Comparison of ENCODE assay signal across 8 cellular contexts in genomic region chr10:74344306-74344705, GRCh38.
"Had no signal": no experiment of that assay in that cellular context is flagged by ENCODE, and none has a peak within 500 bp of the region (broad histone marks: within the 10 kb centered on the region; RNA-seq: fewer than 3 reads in every experiment).

No MANE protein-coding gene starts in this region.

- ATAC-seq: HCT116, HepG2 had no signal

- H3K4me3 ChIP-seq: GM23248, HAP-1 had no signal

- DNase-seq: GM23248, GOT3, H7, HFFc6, KBM-7 had no signal

- H3K36me3 ChIP-seq: HAP-1 had no signal

- H3K4me1 ChIP-seq: HAP-1 had no signal

- H3K9ac ChIP-seq: GM23248 had no signal
